ENCODE assay signal across 8 cellular contexts in the genomic region with DNA sequence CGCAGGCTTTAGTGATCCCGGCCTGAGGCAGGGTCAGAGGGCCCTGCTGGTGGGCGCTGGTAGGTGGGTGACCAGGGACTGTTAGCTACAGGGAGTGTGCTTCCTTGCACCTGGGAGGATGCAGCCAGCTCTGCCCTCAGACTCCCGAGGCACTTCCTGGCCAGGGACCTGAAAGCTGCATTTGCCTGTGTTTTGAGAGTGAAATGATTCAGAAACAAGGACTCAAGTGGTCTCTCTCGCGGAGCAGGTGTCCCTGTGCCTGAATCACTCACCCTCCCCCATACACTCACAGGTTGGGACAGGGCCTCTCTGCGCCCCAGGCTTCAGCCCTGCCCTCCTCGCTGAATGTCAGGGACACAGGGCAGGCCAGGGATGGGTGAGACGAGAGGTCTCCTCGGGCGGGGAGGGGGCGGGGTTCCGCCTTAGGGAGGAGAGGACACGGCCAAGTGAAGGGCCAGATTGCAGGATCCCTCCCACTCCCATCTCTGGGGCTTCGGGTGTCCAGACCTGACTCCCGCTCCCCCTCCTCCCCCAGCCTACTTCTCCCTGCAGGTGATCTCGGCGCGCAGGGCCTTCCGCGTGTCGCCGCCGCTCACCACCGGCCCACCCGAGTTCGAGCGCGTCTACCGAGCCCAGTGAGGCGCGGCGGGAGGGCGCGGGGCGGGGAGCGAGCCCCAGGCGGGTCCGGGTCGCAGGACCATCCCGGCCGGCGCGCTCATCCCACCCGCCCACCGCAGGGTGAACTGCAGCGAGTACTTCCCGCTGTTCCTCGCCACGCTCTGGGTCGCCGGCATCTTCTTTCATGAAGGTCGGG. TPM values are rescaled to one million over a fixed set of nuclear protein-coding genes. Genes with fewer than 3 reads are reported as not detected.
DNase-seq lines count a peak whose midpoint lies in the region; ATAC-seq and TF ChIP-seq lines count a peak whose summit lies in the region.

No MANE protein-coding gene starts in this region.

- no peak for TF ChIP-seq CTCF in epithelial cell of proximal tubule (conservative IDR thresholded peaks at IDR 0.05; ENCODE audit: low read depth, low read length)
- TF ChIP-seq CTCF in neutrophil (IDR thresholded peaks at IDR 0.05): no peak

- H3K36me3 ChIP-seq in SJSA1 (peaks cover 42% of the 10 kb centered on the region), neutrophil (peaks cover 32% of the 10 kb centered on the region)

- H3K4me3 ChIP-seq in SJSA1 (peak overlapping the region; percentile 50), epithelial cell of proximal tubule (ENCODE audit: low read depth, low read length) (peak overlapping the region; percentile 61), neutrophil (ENCODE audit: low read depth in 1 of 2, low read length in 1 of 2) (peak overlapping the region; percentile 61 to 86)

- no peak overlapping the region for H3K27ac ChIP-seq in SJSA1
- H3K27ac ChIP-seq in neutrophil: peak overlapping the region; percentile 76

- DNase-seq in DMS53 treated with DMSO at 0.1 percent for 48 hours (lab: John Stamatoyannopoulos, UW; ENCODE audit: unreplicated experiment): peak; percentile 94
- peak in 1 of 2 experiments; percentile 53 for DNase-seq in SJSA1 (ENCODE audit: low read depth in 1 of 2, low spot score in 2 of 2)
- no peak for DNase-seq in epithelial cell of proximal tubule (ENCODE audit: low read depth)
- no peak for DNase-seq in AG20443 (ENCODE audit: low spot score)

- H3K9me3 ChIP-seq in SJSA1 (replicated peaks) (no peaks in the 10 kb centered on the region), neutrophil (no peaks in the 10 kb centered on the region)

- H3K27me3 ChIP-seq in SJSA1 (replicated peaks) (no peaks in the 10 kb centered on the region), neutrophil (no peaks in the 10 kb centered on the region)

- ATAC-seq in HG02623 (IDR thresholded peaks at IDR 0.05; ENCODE audit: unreplicated experiment): peak; percentile 4
- no peak for ATAC-seq in GM21825 (IDR thresholded peaks at IDR 0.05; ENCODE audit: unreplicated experiment)
- ATAC-seq in GM21786 (IDR thresholded peaks at IDR 0.05; ENCODE audit: unreplicated experiment): no peak

- H3K4me1 ChIP-seq in SJSA1 (replicated peaks) (peaks cover 15% of the 10 kb centered on the region), neutrophil (ENCODE audit: control insufficient read depth in 1 of 2, insufficient read depth in 1 of 2, low read depth in 1 of 2, low read length in 1 of 2) (peaks cover 42 to 51% of the 10 kb centered on the region in 2 experiments)

RNA-seq across cellular contexts. Expression of gene LTC4S, which starts 1.5 kb away (rescaled TPM):
- 0.68 TPM in 1 of 2 replicates, not detected in the other for total RNA-seq in SJSA1 (2014; rRNA removed; shearing (Covaris generic))
- total RNA-seq in epithelial cell of proximal tubule: 0.94 and 9.1 TPM in 2 replicates

RNA-seq across cellular contexts. Expression of gene MGAT4B, which starts 11.4 kb away (rescaled TPM):
- 98.2 and 125 TPM in 2 replicates for total RNA-seq in SJSA1 (2014; rRNA removed; shearing (Covaris generic))
- total RNA-seq in epithelial cell of proximal tubule: 232 and 278 TPM in 2 replicates

RNA-seq across cellular contexts. Expression of gene SQSTM1, which starts 25.4 kb away (rescaled TPM):
- 298 and 772 TPM in 2 replicates for total RNA-seq in SJSA1 (2014; rRNA removed; shearing (Covaris generic))
- total RNA-seq in epithelial cell of proximal tubule: 233 and 275 TPM in 2 replicates
